10 cellular contexts compared by ENCODE assay signal in the genomic region with DNA sequence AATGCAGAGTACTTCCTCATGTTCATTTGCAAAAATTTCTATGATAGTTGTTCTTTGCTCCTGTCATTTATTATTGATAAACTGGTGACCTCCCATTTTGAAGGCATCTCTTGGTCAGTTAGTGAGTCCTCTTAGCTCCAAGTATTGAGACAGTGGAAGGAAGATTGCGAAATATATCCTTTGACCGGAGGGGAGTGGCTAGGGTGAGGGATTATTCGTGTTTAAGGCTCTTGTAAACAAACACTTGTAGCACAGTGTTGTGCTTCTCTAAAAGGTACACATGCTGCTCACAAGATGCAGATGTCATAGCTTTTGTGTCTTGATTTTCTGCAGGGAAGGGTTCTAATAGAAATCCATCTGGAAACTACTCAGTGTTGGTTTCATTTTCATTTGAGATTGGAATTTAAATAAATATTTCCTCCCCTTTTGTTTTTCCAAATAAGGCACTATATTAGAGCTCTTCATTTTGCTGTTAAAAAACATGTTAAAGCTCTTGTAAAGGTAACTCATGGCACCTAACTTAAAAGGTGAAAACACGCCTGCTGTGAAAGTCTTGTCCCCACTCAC. TPM values are rescaled to one million over a fixed set of nuclear protein-coding genes. Genes with fewer than 3 reads are reported as not detected.
DNase-seq lines count a peak whose midpoint lies in the region; ATAC-seq, FAIRE-seq and TF ChIP-seq lines count a peak whose summit lies in the region.
"Had no signal": no experiment of that assay in that cellular context is flagged by ENCODE, and none has a peak within 500 bp of the region (broad histone marks: within the 10 kb centered on the region; RNA-seq: fewer than 3 reads in every experiment).

No MANE protein-coding gene starts in this region.

- FAIRE-seq in keratinocyte (lab: Jason Lieb, UNC) = peak; percentile 69
- FAIRE-seq: colon had no signal

- CTCF ChIA-PET in activated CD8-positive, alpha-beta T cell treated with anti-CD3 and anti-CD28 coated beads for 36 hours (lab: Charles Lee) = no interaction called here
- CTCF ChIA-PET in activated CD8-positive, alpha-beta T cell treated with anti-CD3 and anti-CD28 coated beads, Interleukin-2, amount 10 ng/mL, durations not matched to agents 7 days and 5 days (lab: Charles Lee) = interaction anchor here (0.7 to 1.6 kb wide), 3 partner anchors 12 to 29 kb away, joined by 3 to 4 read pairs (median 3); no protein-coding TSS in a partner anchor

- TF ChIP-seq CTCF in activated CD8-positive, alpha-beta T cell treated with anti-CD3 and anti-CD28 coated beads for 36 hours (IDR thresholded peaks at IDR 0.05) = no peak
- TF ChIP-seq CTCF in ascending aorta (IDR thresholded peaks at IDR 0.05) (no peak), keratinocyte (optimal IDR thresholded peaks at IDR 0.05 in 1 of 3, IDR thresholded peaks at IDR 0.05 in 1 of 3, conservative IDR thresholded peaks at IDR 0.05 in 1 of 3; ENCODE audit: extremely low read depth in 1 of 3, insufficient read depth in 2 of 3, low read length in 3 of 3) (no peak), type B pancreatic cell (conservative IDR thresholded peaks at IDR 0.05) (no peak)

- H3K9ac ChIP-seq in keratinocyte (ENCODE audit: control insufficient read depth, extremely low read depth, insufficient read depth, low read length) = no peak overlapping the region

- intact Hi-C loops in activated CD8-positive, alpha-beta T cell treated with anti-CD3 and anti-CD28 coated beads for 36 hours (cut with micrococcal nuclease) = no loop called here
- intact Hi-C loops in ascending aorta (cut with DNase I) = no loop called here

- H3K27me3 Mint-ChIP-seq in activated CD8-positive, alpha-beta T cell treated with anti-CD3 and anti-CD28 coated beads for 36 hours = no peaks in the 10 kb centered on the region
- no peaks in the 10 kb centered on the region for H3K27me3 Mint-ChIP-seq in activated CD8-positive, alpha-beta T cell treated with anti-CD3 and anti-CD28 coated beads, Interleukin-2, amount 10 ng/mL, durations not matched to agents 7 days and 5 days (ENCODE audit: low read depth)
- H3K27me3 Mint-ChIP-seq in type B pancreatic cell = no peaks in the 10 kb centered on the region

- no peak overlapping the region for H3K4me2 ChIP-seq in keratinocyte (ENCODE audit: control insufficient read depth, extremely low read depth, insufficient read depth, low read depth, low read length)

- DNase-seq in activated CD8-positive, alpha-beta T cell treated with anti-CD3 and anti-CD28 coated beads for 36 hours = no peak
- no peak for DNase-seq in activated CD8-positive, alpha-beta T cell treated with anti-CD3 and anti-CD28 coated beads, Interleukin-2, amount 10 ng/mL, durations not matched to agents 7 days and 5 days
- DNase-seq in ascending aorta (ENCODE audit: low spot score in 2 of 2) = no peak
- no peak for DNase-seq in keratinocyte (ENCODE audit: low read depth, low spot score)
- no peak for DNase-seq in type B pancreatic cell (ENCODE audit: extremely low spot score, unreplicated experiment)
- no peak for DNase-seq in NCI-H748 treated with DMSO at 0.1 percent for 48 hours (lab: John Stamatoyannopoulos, UW)
- DNase-seq in GM19238 (ENCODE audit: insufficient read length, low spot score) = no peak

- H3K4me3 ChIP-seq in ascending aorta = peak overlapping the region; percentile 36 to 52
- H3K4me3 ChIP-seq in keratinocyte (ENCODE audit: control insufficient read depth in 2 of 3, extremely low read depth in 1 of 3, insufficient read depth in 2 of 3, low read depth in 1 of 3, low read length in 3 of 3) = no peak overlapping the region
- H3K4me3 ChIP-seq: HAP-1 had no signal

- H2AFZ ChIP-seq in keratinocyte (ENCODE audit: control insufficient read depth, low read length) = no peak overlapping the region

- H3K4me1 ChIP-seq in ascending aorta (peaks cover 0 to 14% of the 10 kb centered on the region in 2 donors), keratinocyte (ENCODE audit: control insufficient read depth, extremely low read depth, insufficient read depth, low read length) (peaks cover 5% of the 10 kb centered on the region)

- no peaks in the 10 kb centered on the region for H3K9me3 ChIP-seq in ascending aorta
- H3K9me3 ChIP-seq in keratinocyte (ENCODE audit: control insufficient read depth, low read depth, low read length) = no peaks in the 10 kb centered on the region
- H3K9me3 ChIP-seq: HAP-1 had no signal

- H3K27ac ChIP-seq in ascending aorta = peak overlapping the region in 1 of 2 donors; percentile 27
- no peak overlapping the region for H3K27ac ChIP-seq in keratinocyte (ENCODE audit: control insufficient read depth, insufficient read depth, low read length)

- ATAC-seq in activated CD8-positive, alpha-beta T cell treated with anti-CD3 and anti-CD28 coated beads for 36 hours = no peak
- ATAC-seq in activated CD8-positive, alpha-beta T cell treated with anti-CD3 and anti-CD28 coated beads, Interleukin-2, amount 10 ng/mL, durations not matched to agents 7 days and 5 days = no peak
- ATAC-seq in HG03196 (IDR thresholded peaks at IDR 0.05; ENCODE audit: unreplicated experiment) = no peak

- H3K36me3 Mint-ChIP-seq in activated CD8-positive, alpha-beta T cell treated with anti-CD3 and anti-CD28 coated beads for 36 hours (ENCODE audit: low read depth) = peaks cover 14% of the 10 kb centered on the region
- peaks cover 5% of the 10 kb centered on the region for H3K36me3 Mint-ChIP-seq in activated CD8-positive, alpha-beta T cell treated with anti-CD3 and anti-CD28 coated beads, Interleukin-2, amount 10 ng/mL, durations not matched to agents 7 days and 5 days (ENCODE audit: low read depth)
- H3K36me3 Mint-ChIP-seq in type B pancreatic cell = peaks cover 15% of the 10 kb centered on the region

- H3K36me3 ChIP-seq in ascending aorta (peaks cover under 1 to 2% of the 10 kb centered on the region in 2 donors), keratinocyte (ENCODE audit: control insufficient read depth in 2 of 2, extremely low read depth in 1 of 2, insufficient read depth in 2 of 2, low read length in 2 of 2) (peaks cover 0 to 4% of the 10 kb centered on the region in 2 experiments)

- peaks cover 2% of the 10 kb centered on the region for H4K20me1 ChIP-seq in keratinocyte (ENCODE audit: control insufficient read depth, extremely low read depth, insufficient read depth, low read length)

- peaks cover 18% of the 10 kb centered on the region for H3K4me1 Mint-ChIP-seq in activated CD8-positive, alpha-beta T cell treated with anti-CD3 and anti-CD28 coated beads for 36 hours (ENCODE audit: low read depth)
- H3K4me1 Mint-ChIP-seq in activated CD8-positive, alpha-beta T cell treated with anti-CD3 and anti-CD28 coated beads, Interleukin-2, amount 10 ng/mL, durations not matched to agents 7 days and 5 days (ENCODE audit: low read depth) = peaks cover 12% of the 10 kb centered on the region
- H3K4me1 Mint-ChIP-seq in type B pancreatic cell (ENCODE audit: unreplicated experiment) = peaks cover 17% of the 10 kb centered on the region

- POLR2A ChIA-PET in activated CD8-positive, alpha-beta T cell treated with anti-CD3 and anti-CD28 coated beads for 36 hours (lab: Charles Lee) = interaction anchor here (2.0 kb wide), 1 partner anchor 10 kb away, joined by 5 read pairs; no protein-coding TSS in a partner anchor
- POLR2A ChIA-PET in activated CD8-positive, alpha-beta T cell treated with anti-CD3 and anti-CD28 coated beads, Interleukin-2, amount 10 ng/mL, durations not matched to agents 7 days and 5 days (lab: Charles Lee) = no interaction called here

- peak overlapping the region; percentile 24 for H3K27ac Mint-ChIP-seq in activated CD8-positive, alpha-beta T cell treated with anti-CD3 and anti-CD28 coated beads for 36 hours
- no peak overlapping the region for H3K27ac Mint-ChIP-seq in activated CD8-positive, alpha-beta T cell treated with anti-CD3 and anti-CD28 coated beads, Interleukin-2, amount 10 ng/mL, durations not matched to agents 7 days and 5 days
- peak overlapping the region; percentile 59 for H3K27ac Mint-ChIP-seq in type B pancreatic cell

- H3K27me3 ChIP-seq in ascending aorta = no peaks in the 10 kb centered on the region
- no peaks in the 10 kb centered on the region for H3K27me3 ChIP-seq in keratinocyte (ENCODE audit: control insufficient read depth, extremely low read depth, insufficient read depth, low read length)

- dilution Hi-C loops in keratinocyte (cut with MboI; ENCODE audit: extremely low pct_ligation_motif_present, low sequenced_read_pairs) = no loop called here

- no peaks in the 10 kb centered on the region for H3K9me3 Mint-ChIP-seq in activated CD8-positive, alpha-beta T cell treated with anti-CD3 and anti-CD28 coated beads for 36 hours
- H3K9me3 Mint-ChIP-seq in activated CD8-positive, alpha-beta T cell treated with anti-CD3 and anti-CD28 coated beads, Interleukin-2, amount 10 ng/mL, durations not matched to agents 7 days and 5 days (ENCODE audit: insufficient read depth) = no peaks in the 10 kb centered on the region
- H3K9me3 Mint-ChIP-seq in type B pancreatic cell = no peaks in the 10 kb centered on the region

- no peak overlapping the region for H3K4me3 Mint-ChIP-seq in activated CD8-positive, alpha-beta T cell treated with anti-CD3 and anti-CD28 coated beads for 36 hours
- H3K4me3 Mint-ChIP-seq in activated CD8-positive, alpha-beta T cell treated with anti-CD3 and anti-CD28 coated beads, Interleukin-2, amount 10 ng/mL, durations not matched to agents 7 days and 5 days = no peak overlapping the region
- peak overlapping the region; percentile 35 for H3K4me3 Mint-ChIP-seq in type B pancreatic cell

- H3K79me2 ChIP-seq in keratinocyte (ENCODE audit: control insufficient read depth, insufficient read depth, low read length) = peaks cover 63% of the 10 kb centered on the region

- no peaks in the 10 kb centered on the region for H3K9me1 ChIP-seq in keratinocyte (ENCODE audit: control insufficient read depth, extremely low read depth, insufficient read depth, low read length)

RNA-seq across cellular contexts. Expression of a gene that starts 21.8 kb away (rescaled TPM):
- total RNA-seq in activated CD8-positive, alpha-beta T cell treated with anti-CD3 and anti-CD28 coated beads for 36 hours = 10 to 100 TPM; 17.3 to 18.8 TPM
- 10 to 100 TPM; 10.8 to 10.9 TPM for total RNA-seq in activated CD8-positive, alpha-beta T cell treated with anti-CD3 and anti-CD28 coated beads, Interleukin-2, amount 10 ng/mL, durations not matched to agents 7 days and 5 days
- total RNA-seq in ascending aorta = 3.9 TPM
- polyA plus RNA-seq in keratinocyte = 22.4 to 38.5 TPM (median 24.8 TPM) in 3 replicates
- 9.5 TPM for polyA plus RNA-seq in keratinocyte (2011; ENCODE audit: low read depth)
- polyA plus RNA-seq in keratinocyte (2011; cell fraction: cytosol; rRNA removed) = 15.3 and 29.7 TPM in 2 replicates
- polyA plus RNA-seq in keratinocyte (2011; cell fraction: nucleus; rRNA removed) = 33.6 and 45.7 TPM in 2 replicates
- 13.5 and 19.2 TPM in 2 replicates for polyA plus RNA-seq in keratinocyte (2012; ENCODE audit: low replicate concordance)
- 7.7 to 20.6 TPM (median 9.5 TPM) in 3 replicates for polyA minus RNA-seq in keratinocyte
- polyA minus RNA-seq in keratinocyte (2011; cell fraction: cytosol; rRNA and poly(A)+ RNA removed) = 9.0 TPM
- polyA minus RNA-seq in keratinocyte (2011; cell fraction: nucleus; rRNA and poly(A)+ RNA removed) = 12.7 and 23.0 TPM in 2 replicates
- total RNA-seq in type B pancreatic cell (ENCODE audit: low replicate concordance) = 24.5 and 27.3 TPM in 2 replicates

Comparison
In these comparisons a context has a peak if more than half of its experiments do, and no peak if none do; other contexts are left out.
1. H3K4me3 ChIP-seq: peak in ascending aorta (2 of 2); none in keratinocyte (0 of 3).